23 cellular contexts compared by ENCODE assay signal in the genomic region with DNA sequence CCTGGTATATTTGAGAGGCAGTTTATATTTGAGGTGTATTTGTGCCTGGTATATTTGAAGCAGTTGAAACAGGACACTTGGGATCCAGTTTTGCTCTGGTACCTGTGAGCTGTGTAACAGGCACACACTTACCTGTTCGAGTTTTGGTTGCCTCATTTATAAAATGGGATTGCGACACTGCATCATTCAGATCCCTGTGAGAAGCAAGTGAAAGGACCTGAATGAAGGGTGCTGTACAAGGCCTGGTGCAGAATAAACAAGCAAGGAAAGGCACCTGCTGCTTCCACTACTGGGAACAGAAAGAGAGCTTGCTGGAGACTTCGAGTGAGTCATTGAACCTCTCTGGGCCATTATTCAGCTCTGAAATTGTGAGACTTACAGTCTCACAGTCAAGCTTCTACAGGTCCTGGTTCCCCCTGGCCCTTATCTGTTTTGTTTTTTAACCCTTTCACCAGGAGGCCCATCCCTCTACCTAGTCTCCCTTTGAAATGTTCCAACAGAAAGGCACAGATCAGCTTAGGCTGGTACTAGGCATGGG. TPM values are rescaled to one million over a fixed set of nuclear protein-coding genes. Genes with fewer than 3 reads are reported as not detected.
DNase-seq lines count a peak whose midpoint lies in the region; ATAC-seq, FAIRE-seq and TF ChIP-seq lines count a peak whose summit lies in the region.
"Had no signal": no experiment of that assay in that cellular context is flagged by ENCODE, and none has a peak within 500 bp of the region (broad histone marks: within the 10 kb centered on the region; RNA-seq: fewer than 3 reads in every experiment).

No MANE protein-coding gene starts in this region.

- no peak overlapping the region for H4K5ac ChIP-seq in H1 (ENCODE audit: insufficient read length, low read depth, low read length)

- no peak overlapping the region for H3K14ac ChIP-seq in H1 (ENCODE audit: insufficient read length)

- ATAC-seq in memory B cell (ENCODE audit: low read depth), result no peak
- ATAC-seq: Panc1, T-helper 17 cell had no signal

- H3K36me3 Mint-ChIP-seq in memory B cell, result no peaks in the 10 kb centered on the region

- H3K27ac ChIP-seq in Karpas-422 (ENCODE audit: low read length), result peak overlapping the region; percentile 88
- no peak overlapping the region for H3K27ac ChIP-seq in H1 (ENCODE audit: low read depth, low read length)
- H3K27ac ChIP-seq: KMS-11, SJCRH30 had no signal

- H3K79me2 ChIP-seq in Karpas-422 (ENCODE audit: low read length) (no peaks in the 10 kb centered on the region), H1 (ENCODE audit: control insufficient read depth in 1 of 2, insufficient read depth in 2 of 2, low read length in 2 of 2) (no peaks in the 10 kb centered on the region; a peak in 1 of 4 replicates)

- no peak overlapping the region for H2BK5ac ChIP-seq in H1 (ENCODE audit: low read depth, low read length)

- WGBS in H1 (ENCODE audit: extremely low coverage in 1 of 2, insufficient coverage in 1 of 2, insufficient read length in 1 of 2, insufficient replicate concordance in 2 of 2, low coverage in 1 of 2, low lambda C conversion rate in 2 of 2, missing lambda C conversion rate in 1 of 2), 2 experiments, result 92% methylated on average over 3 of the region's 3 CpGs; no CpG with 5 or more reads in 1 of the 2 experiments

- no peak for TF ChIP-seq RAD21 in H1 (IDR thresholded peaks at IDR 0.05 in 1 of 2, conservative IDR thresholded peaks at IDR 0.05 in 1 of 2; ENCODE audit: low read depth in 2 of 2, low read length in 2 of 2)

- H3K4me1 ChIP-seq in Karpas-422 (ENCODE audit: low read length), result peaks cover 25% of the 10 kb centered on the region
- H3K4me1 ChIP-seq in H1 (replicated peaks in 1 of 4; ENCODE audit: control insufficient read depth in 3 of 4, insufficient read depth in 4 of 4, low read length in 3 of 4), result peaks cover 0 to 5% (median 3%) of the 10 kb centered on the region in 4 experiments; a peak in 3 of 7 replicates
- H3K4me1 ChIP-seq: SJCRH30 had no signal

- no peak overlapping the region for H2BK120ac ChIP-seq in H1 (replicated peaks; ENCODE audit: low read depth, low read length)

- no peak overlapping the region for H2BK20ac ChIP-seq in H1 (ENCODE audit: low read length)

- no peak overlapping the region for H3K23ac ChIP-seq in H1 (ENCODE audit: insufficient read length)

- H3K79me1 ChIP-seq in H1 (ENCODE audit: low read depth, low read length), result no peaks in the 10 kb centered on the region; the same call in 1 of the 2 replicates

- DNase-seq in GM12891 (ENCODE audit: insufficient read length, low spot score), result no peak
- peak; percentile 52 for DNase-seq in Karpas-422
- no peak for DNase-seq in H1 (ENCODE audit: low read depth in 1 of 2, low spot score in 2 of 2)
- DNase-seq in memory B cell (ENCODE audit: low spot score in 2 of 2), result no peak
- DNase-seq in NCI-H2196 (lab: John Stamatoyannopoulos, UW; ENCODE audit: unreplicated experiment), result no peak
- DNase-seq in NCI-H526 treated with DMSO at 0.1 percent for 48 hours (lab: John Stamatoyannopoulos, UW), result no peak
- DNase-seq in activated CD4-positive, alpha-beta T cell treated with anti-CD3 and anti-CD28 coated beads, Interleukin-2, amount 50 U/mL, for 1 hour, result no peak
- DNase-seq: ACHN, GF-D8, GOT3, NCI-H1048, NCI-H1436, NCI-H1930, NCI-H2171, NCI-H510A, NCI-H82, SJCRH30, T-helper 17 cell had no signal

- H3K4me2 ChIP-seq in Karpas-422 (ENCODE audit: low read depth, low read length, poor library complexity, severe bottlenecking), result peak overlapping the region; percentile 53
- H3K4me2 ChIP-seq in H1 (ENCODE audit: insufficient read depth in 1 of 2, low read depth in 2 of 2, low read length in 2 of 2), result no peak overlapping the region
- H3K4me2 ChIP-seq: KMS-11 had no signal

- peak overlapping the region; percentile 82 for H3K27ac Mint-ChIP-seq in memory B cell
- H3K27ac Mint-ChIP-seq: T-helper 17 cell had no signal

- H3K4me1 Mint-ChIP-seq in memory B cell, result peaks cover 18% of the 10 kb centered on the region

- H2BK15ac ChIP-seq in H1 (ENCODE audit: low read length), result no peak overlapping the region

- no peaks in the 10 kb centered on the region for H3K9me2 ChIP-seq in Karpas-422 (replicated peaks; ENCODE audit: insufficient read depth, low read length)

- no peaks in the 10 kb centered on the region for H3K9me3 ChIP-seq in Karpas-422 (ENCODE audit: low read length)
- no peaks in the 10 kb centered on the region for H3K9me3 ChIP-seq in H1 (ENCODE audit: insufficient read depth in 2 of 2, low read depth in 1 of 2, low read length in 1 of 2)
- H3K9me3 ChIP-seq: SJCRH30 had no signal

- no peak for TF ChIP-seq CTCF in H1 (IDR thresholded peaks at IDR 0.05; ENCODE audit: control extremely low read depth in 1 of 3, insufficient read depth in 1 of 3, low read depth in 1 of 3, low read length in 3 of 3)

- H2AFZ ChIP-seq in Karpas-422 (ENCODE audit: low read length) (no peak overlapping the region), H1 (ENCODE audit: low read length) (no peak overlapping the region)

- H3K27me3 ChIP-seq in Karpas-422 (ENCODE audit: low read length), result no peaks in the 10 kb centered on the region
- no peaks in the 10 kb centered on the region for H3K27me3 ChIP-seq in H1 (replicated peaks in 1 of 4; ENCODE audit: control insufficient read depth in 3 of 4, extremely low read depth in 1 of 4, insufficient read depth in 3 of 4, low read length in 3 of 4)
- H3K27me3 ChIP-seq: SJCRH30 had no signal

- no peak overlapping the region for H2AK5ac ChIP-seq in H1 (ENCODE audit: low read depth, low read length)

- H3K18ac ChIP-seq in H1 (ENCODE audit: extremely low read depth, low read length), result no peak overlapping the region

- peaks cover 2% of the 10 kb centered on the region; the same call in 1 of the 2 replicates for H3K23me2 ChIP-seq in H1 (ENCODE audit: low read depth, low read length)

- no peaks in the 10 kb centered on the region for H4K20me1 ChIP-seq in Karpas-422 (ENCODE audit: insufficient read depth, low read depth, low read length)
- H4K20me1 ChIP-seq in H1 (replicated peaks in 1 of 2; ENCODE audit: control insufficient read depth in 1 of 2, insufficient read depth in 2 of 2, low read length in 2 of 2), result no peaks in the 10 kb centered on the region

- TF ChIP-seq POLR2A in GM12891 (IDR thresholded peaks at IDR 0.05; ENCODE audit: low read depth, low read length), result no peak
- no peak for TF ChIP-seq POLR2A in H1 (IDR thresholded peaks at IDR 0.05; ENCODE audit: control extremely low read depth in 1 of 2, low read depth in 2 of 2, low read length in 2 of 2)

- H4K91ac ChIP-seq in H1 (replicated peaks; ENCODE audit: insufficient read length, low read length), result no peak overlapping the region

- TF ChIP-seq EP300 in H1 (IDR thresholded peaks at IDR 0.05; ENCODE audit: borderline replicate concordance in 1 of 2, low read depth in 2 of 2, low read length in 2 of 2), result no peak

- CTCF ChIA-PET in H1 (lab: Charles Lee; ENCODE audit: partially characterized antibody), result interaction anchor here (0.6 to 1.5 kb wide), 5 partner anchors 18 to 106 kb away, joined by 3 to 5 read pairs (median 3); no protein-coding TSS in a partner anchor

- no peak overlapping the region for H4K8ac ChIP-seq in H1 (ENCODE audit: extremely low read depth, insufficient read depth, low read length)

- H3K56ac ChIP-seq in H1 (replicated peaks; ENCODE audit: insufficient read length, low read depth, low read length), result no peak overlapping the region

- no peak overlapping the region for H2BK12ac ChIP-seq in H1 (ENCODE audit: low read depth, low read length)

- H3K4me3 ChIP-seq in Karpas-422 (ENCODE audit: low read length) (peak overlapping the region; percentile 36; the same call in 1 of the 2 replicates), H1 (ENCODE audit: extremely low read depth in 1 of 4, insufficient read depth in 2 of 4, low read depth in 3 of 4, low read length in 4 of 4) (no peak overlapping the region)
- H3K4me3 ChIP-seq: SJCRH30 had no signal

- no peaks in the 10 kb centered on the region for H3K27me3 Mint-ChIP-seq in memory B cell

- H3K4ac ChIP-seq in H1 (replicated peaks; ENCODE audit: insufficient read length, low read depth, low read length), result no peak overlapping the region

- no peaks in the 10 kb centered on the region for H3K36me3 ChIP-seq in Karpas-422 (ENCODE audit: insufficient read depth, low read length)
- H3K36me3 ChIP-seq in H1 (ENCODE audit: control insufficient read depth in 2 of 4, insufficient read depth in 4 of 4, low read length in 3 of 4), result no peaks in the 10 kb centered on the region
- H3K36me3 ChIP-seq: SJCRH30 had no signal

- H3K9ac ChIP-seq in Karpas-422 (ENCODE audit: low read length), result peak overlapping the region; percentile 50; the same call in 1 of the 2 replicates
- no peak overlapping the region; a peak in 1 of 7 replicates for H3K9ac ChIP-seq in H1 (replicated peaks in 1 of 4; ENCODE audit: extremely low read depth in 1 of 4, low read depth in 3 of 4, low read length in 3 of 4)
- H3K9ac ChIP-seq: KMS-11 had no signal

- POLR2A ChIA-PET in H1 (lab: Charles Lee; ENCODE audit: partially characterized antibody), result interaction anchor here (0.7 to 3.7 kb wide), 2 partner anchors 16 to 132 kb away, joined by 3 to 9 read pairs; no protein-coding TSS in a partner anchor

- H3K4me3 Mint-ChIP-seq in memory B cell, result no peak overlapping the region
- H3K4me3 Mint-ChIP-seq: T-helper 17 cell had no signal

- H3K9me3 Mint-ChIP-seq in memory B cell, result no peaks in the 10 kb centered on the region

- FAIRE-seq in GM12891 (lab: Jason Lieb, UNC) (peak; percentile 47), H1 (lab: Jason Lieb, UNC) (no peak)
- FAIRE-seq: GM12892, GM18507 had no signal

RNA-seq across cellular contexts. Expression of gene FETUB, which starts 11.5 kb away (rescaled TPM):
- polyA plus RNA-seq in GM12891 (2012; ENCODE audit: low read depth, missing spikeins), result not detected
- total RNA-seq in Karpas-422 (2014; rRNA removed; shearing (Covaris generic); ENCODE audit: low replicate concordance), result not detected in 2 replicates
- total RNA-seq in H1 (2021; fragmentation: NEBNext Ultra II Directional; extraction: Animal tissue kit (Norgen Biotek cat#: 25700)), result not detected in 2 replicates
- polyA plus RNA-seq in H1 (2011; rRNA removed), result 0.15 TPM in 1 of 2 replicates, not detected in the other
- 0.09 TPM for polyA plus RNA-seq in H1 (2011; cell fraction: cytosol; rRNA removed)
- 0.19 TPM for polyA plus RNA-seq in H1 (2011; cell fraction: nucleus; rRNA removed)
- polyA plus RNA-seq in H1 (2012, experiment 1 of 2), result 0.10 to 0.25 TPM (median 0.19 TPM) in 4 replicates
- polyA plus RNA-seq in H1 (2012, experiment 2 of 2), result not detected
- not detected for polyA plus RNA-seq in H1 (2013, experiment 1 of 2)
- polyA plus RNA-seq in H1 (2013, experiment 2 of 2), result 0.07 TPM
- not detected in 2 replicates for polyA minus RNA-seq in H1 (2011; rRNA and poly(A)+ RNA removed)
- not detected for polyA minus RNA-seq in H1 (2011; cell fraction: cytosol; rRNA and poly(A)+ RNA removed)
- polyA minus RNA-seq in H1 (2011; cell fraction: nucleus; rRNA and poly(A)+ RNA removed), result not detected
- total RNA-seq: M059J, SJCRH30, T-helper 17 cell had no signal

RNA-seq across cellular contexts. Expression of gene HRG, which starts 14.1 kb away (rescaled TPM):
- polyA plus RNA-seq in GM12891 (2012; ENCODE audit: low read depth, missing spikeins), result not detected
- total RNA-seq in Karpas-422 (2014; rRNA removed; shearing (Covaris generic); ENCODE audit: low replicate concordance), result not detected in 2 replicates
- 0.15 TPM in 1 of 2 replicates, not detected in the other for total RNA-seq in H1 (2021; fragmentation: NEBNext Ultra II Directional; extraction: Animal tissue kit (Norgen Biotek cat#: 25700))
- 0.03 TPM in 1 of 2 replicates, not detected in the other for polyA plus RNA-seq in H1 (2011; rRNA removed)
- not detected for polyA plus RNA-seq in H1 (2011; cell fraction: cytosol; rRNA removed)
- polyA plus RNA-seq in H1 (2011; cell fraction: nucleus; rRNA removed), result not detected
- polyA plus RNA-seq in H1 (2012, experiment 1 of 2), result 0.21 TPM in 1 of 4 replicates, not detected in the others
- not detected for polyA plus RNA-seq in H1 (2012, experiment 2 of 2)
- polyA plus RNA-seq in H1 (2013, experiment 1 of 2), result 0.22 TPM
- 0.17 TPM for polyA plus RNA-seq in H1 (2013, experiment 2 of 2)
- polyA minus RNA-seq in H1 (2011; rRNA and poly(A)+ RNA removed), result not detected in 2 replicates
- not detected for polyA minus RNA-seq in H1 (2011; cell fraction: cytosol; rRNA and poly(A)+ RNA removed)
- not detected for polyA minus RNA-seq in H1 (2011; cell fraction: nucleus; rRNA and poly(A)+ RNA removed)
- total RNA-seq: M059J, SJCRH30, T-helper 17 cell had no signal

RNA-seq across cellular contexts. Expression of gene AHSG, which starts 38.9 kb away (rescaled TPM):
- polyA plus RNA-seq in GM12891 (2012; ENCODE audit: low read depth, missing spikeins), result not detected
- not detected in 2 replicates for total RNA-seq in Karpas-422 (2014; rRNA removed; shearing (Covaris generic); ENCODE audit: low replicate concordance)
- total RNA-seq in H1 (2021; fragmentation: NEBNext Ultra II Directional; extraction: Animal tissue kit (Norgen Biotek cat#: 25700)), result 0.78 and 1.1 TPM in 2 replicates
- polyA plus RNA-seq in H1 (2011; rRNA removed), result 0.68 and 0.86 TPM in 2 replicates
- 2.4 TPM for polyA plus RNA-seq in H1 (2011; cell fraction: cytosol; rRNA removed)
- polyA plus RNA-seq in H1 (2011; cell fraction: nucleus; rRNA removed), result 0.47 TPM
- 0.46 to 1.1 TPM (median 0.57 TPM) in 4 replicates for polyA plus RNA-seq in H1 (2012, experiment 1 of 2)
- 0.46 TPM for polyA plus RNA-seq in H1 (2012, experiment 2 of 2)
- polyA plus RNA-seq in H1 (2013, experiment 1 of 2), result 0.69 TPM
- 0.61 TPM for polyA plus RNA-seq in H1 (2013, experiment 2 of 2)
- polyA minus RNA-seq in H1 (2011; rRNA and poly(A)+ RNA removed), result 0.46 TPM in 1 of 2 replicates, not detected in the other
- polyA minus RNA-seq in H1 (2011; cell fraction: cytosol; rRNA and poly(A)+ RNA removed), result 0.66 TPM
- polyA minus RNA-seq in H1 (2011; cell fraction: nucleus; rRNA and poly(A)+ RNA removed), result 0.50 TPM
- total RNA-seq: M059J, SJCRH30, T-helper 17 cell had no signal
